8 cellular contexts compared by ENCODE assay signal in genomic region chr15:68875377-68876116, GRCh38. TPM values are rescaled to one million over a fixed set of nuclear protein-coding genes. Genes with fewer than 3 reads are reported as not detected.
DNase-seq lines count a peak whose midpoint lies in the region; ATAC-seq and TF ChIP-seq lines count a peak whose summit lies in the region.

No MANE protein-coding gene starts in this region.

- H3K36me3 ChIP-seq in DOHH2 (ENCODE audit: control insufficient read depth, low read length), result no peaks in the 10 kb centered on the region
- H3K36me3 ChIP-seq in MG63, result no peaks in the 10 kb centered on the region

- peak overlapping the region; percentile 65 for H3K4me2 ChIP-seq in DOHH2 (ENCODE audit: low read length)

- H3K27ac ChIP-seq in DOHH2 (ENCODE audit: low read depth, low read length), result no peak overlapping the region

- H3K27me3 ChIP-seq in DOHH2 (ENCODE audit: control insufficient read depth, low read length), result peaks cover 15% of the 10 kb centered on the region
- peaks cover 2% of the 10 kb centered on the region; the same call in 1 of the 2 replicates for H3K27me3 ChIP-seq in MG63

- no peaks in the 10 kb centered on the region for H3K79me2 ChIP-seq in DOHH2 (ENCODE audit: control insufficient read depth, low read length)

- H3K9me2 ChIP-seq in DOHH2 (replicated peaks; ENCODE audit: control insufficient read depth, low read length), result no peaks in the 10 kb centered on the region

- no peaks in the 10 kb centered on the region for H3K9me3 Mint-ChIP-seq in nephron progenitor cell

- no peaks in the 10 kb centered on the region for H3K9me3 ChIP-seq in DOHH2 (ENCODE audit: control insufficient read depth, insufficient read depth, low read length)
- no peaks in the 10 kb centered on the region for H3K9me3 ChIP-seq in MG63

- peaks cover under 1% of the 10 kb centered on the region for H3K4me1 Mint-ChIP-seq in nephron progenitor cell

- H3K4me3 ChIP-seq in DOHH2 (ENCODE audit: low read length) (peak overlapping the region; percentile 42), MG63 (peak overlapping the region; percentile 29), foreskin fibroblast (ENCODE audit: low read depth in 1 of 2, low read length in 2 of 2) (peak overlapping the region; percentile 43 to 62)

- peaks cover 18% of the 10 kb centered on the region for H3K27me3 Mint-ChIP-seq in nephron progenitor cell (ENCODE audit: low read depth, poor library complexity)

- peak overlapping the region; percentile 85 for H3K4me3 Mint-ChIP-seq in nephron progenitor cell

- no peak for ATAC-seq in GM19328 (IDR thresholded peaks at IDR 0.05; ENCODE audit: unreplicated experiment)

- H4K20me1 ChIP-seq in DOHH2 (ENCODE audit: control insufficient read depth, insufficient read depth, low read depth, low read length), result no peaks in the 10 kb centered on the region

- DNase-seq in MG63 (peak; percentile 82), SHP77 (lab: John Stamatoyannopoulos, UW) (peak; percentile 70 to 85), foreskin fibroblast (peak; percentile 84 to 96), nephron progenitor cell (peak; percentile 97)
- peak; percentile 77 for DNase-seq in activated effector memory CD4-positive, alpha-beta T cell treated with Interleukin-2 at 50 U/mL for 16 hours
- peak; percentile 77 to 92 (median 88) for DNase-seq in stimulated activated naive CD4-positive, alpha-beta T cell (lab: John Stamatoyannopoulos, UW)

- TF ChIP-seq CTCF in DOHH2 (IDR thresholded peaks at IDR 0.05; ENCODE audit: low read depth, low read length, poor library complexity, severe bottlenecking) (peak; percentile 88), foreskin fibroblast (IDR thresholded peaks at IDR 0.05; ENCODE audit: low read depth, low read length) (peak; percentile 82), nephron progenitor cell (IDR thresholded peaks at IDR 0.05) (peak; percentile 75)

- H3K4me1 ChIP-seq in DOHH2 (ENCODE audit: control insufficient read depth, low read length), result peaks cover 16% of the 10 kb centered on the region

- no peak overlapping the region for H3K27ac Mint-ChIP-seq in nephron progenitor cell

- H3K36me3 Mint-ChIP-seq in nephron progenitor cell (ENCODE audit: low read depth), result no peaks in the 10 kb centered on the region

- no peaks in the 10 kb centered on the region for H3F3A ChIP-seq in DOHH2 (ENCODE audit: control insufficient read depth, insufficient read depth)

RNA-seq across cellular contexts. Expression of gene SPESP1, which starts 54.8 kb away (rescaled TPM):
- total RNA-seq in MG63 (2014; rRNA removed; shearing (Covaris generic); ENCODE audit: low replicate concordance), result not detected in 2 replicates

RNA-seq across cellular contexts. Expression of gene ANP32A, which starts 54.9 kb away (rescaled TPM):
- 44.3 and 47.5 TPM in 2 replicates for total RNA-seq in MG63 (2014; rRNA removed; shearing (Covaris generic); ENCODE audit: low replicate concordance)
